Comparison of ENCODE assay signal across 1 cellular context in the genomic region with DNA sequence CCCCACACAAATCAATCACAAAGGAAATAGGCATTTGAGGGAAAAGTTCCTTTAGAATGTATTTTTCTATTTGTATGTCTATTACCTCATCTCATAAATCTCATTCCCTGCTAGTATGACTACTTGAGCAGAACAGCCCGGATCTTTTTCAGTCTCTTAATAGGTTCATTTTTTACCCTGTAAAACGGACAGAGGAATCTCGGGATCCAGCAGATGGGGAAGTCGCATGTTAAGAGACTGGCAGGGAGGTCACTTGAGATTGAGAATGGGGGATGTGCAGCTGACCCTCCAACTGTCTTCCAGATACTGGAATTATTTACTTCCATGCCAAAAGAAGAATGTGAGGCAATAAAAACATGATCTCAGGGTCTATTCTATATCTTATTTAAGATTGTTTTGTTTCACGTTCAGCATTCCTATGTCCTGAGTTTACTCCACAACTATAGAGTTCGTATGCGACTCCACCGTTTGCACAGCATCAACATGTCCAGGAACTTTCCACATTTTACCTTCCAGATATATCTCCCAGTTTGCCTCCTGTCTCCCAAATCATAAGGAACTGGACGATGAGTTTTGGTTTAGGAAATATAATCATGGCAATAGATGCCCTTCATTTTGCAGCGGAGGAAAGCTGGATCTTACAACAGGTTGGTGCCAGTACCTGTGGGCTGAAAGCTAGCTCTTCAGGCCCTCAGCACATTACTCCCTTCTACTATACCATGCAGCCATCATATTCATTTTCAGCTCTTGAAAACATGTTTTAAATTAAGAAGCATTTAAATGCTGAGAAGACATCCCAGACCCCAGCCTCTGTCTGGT.
A peak's percentile ranks its signal among the peaks of the same experiment; 100 is the strongest.
TF ChIP-seq lines count a peak whose summit lies in the region.

No MANE protein-coding gene starts in this region.

TF ChIP-seq in IMR-90, 13 proteins besides CTCF, POLR2A, EP300 and RAD21:
- TF ChIP-seq CEBPB (IDR thresholded peaks at IDR 0.05; ENCODE audit: low read depth, low read length) (0 out of 2 replicates have a peak, but pooled peaks have one; percentile 22), FOS (IDR thresholded peaks at IDR 0.05; ENCODE audit: low read depth, low read length) (no peak)
